ENCODE assay signal across 17 cellular contexts in the genomic region with DNA sequence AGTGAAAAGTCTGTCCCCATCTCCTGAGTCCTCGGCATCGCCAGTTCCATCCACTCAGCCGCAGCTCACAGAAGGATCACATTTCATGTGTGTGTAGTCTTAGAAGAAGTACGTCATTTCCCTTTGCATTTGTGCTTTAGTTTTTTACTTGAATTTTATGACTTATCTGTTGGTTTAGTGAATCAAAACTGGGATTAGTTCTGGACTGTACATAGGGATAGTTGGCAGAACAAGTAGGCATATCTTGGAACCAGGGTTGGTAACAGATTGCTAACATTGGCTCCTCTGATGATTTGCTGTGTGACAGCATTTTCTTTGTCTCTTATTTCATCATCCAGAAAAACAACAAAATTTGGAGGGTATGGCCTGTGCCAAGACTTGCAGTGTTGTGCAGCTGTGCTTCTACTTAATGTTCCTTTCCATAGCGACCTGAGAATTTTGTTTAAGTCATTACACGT.
DNase-seq lines count a peak whose midpoint lies in the region; ATAC-seq and TF ChIP-seq lines count a peak whose summit lies in the region.
"Had no signal": no experiment of that assay in that cellular context is flagged by ENCODE, and none has a peak within 500 bp of the region (broad histone marks: within the 10 kb centered on the region; RNA-seq: fewer than 3 reads in every experiment).

No MANE protein-coding gene starts in this region.

- H3K9ac ChIP-seq in SK-N-MC (ENCODE audit: insufficient read length) (no peak overlapping the region), skeletal muscle satellite cell (ENCODE audit: low read depth, low read length) (peak overlapping the region; percentile 75)

- no peak for DNase-seq in SK-N-MC (ENCODE audit: low read depth, low spot score)
- DNase-seq in fibroblast of the conjunctiva (ENCODE audit: low read depth): peak; percentile 75
- no peak for DNase-seq in NCI-H187 (lab: John Stamatoyannopoulos, UW)
- no peak for DNase-seq in activated T-cell treated with anti-CD3 and anti-CD28 coated beads, Interleukin-2, amount 50 U/mL, for 4 hours
- DNase-seq in adrenal gland: no peak
- DNase-seq: activated T-cell treated with anti-CD3 and anti-CD28 coated beads, Interleukin-2, amount 50 U/mL, for 1 hour; Calu3; left cardiac atrium; NCI-H69; stimulated activated CD4-positive, alpha-beta T cell treated with anti-CD3 and anti-CD28 coated beads, Interleukin-2, amount 100 ng/mL, for 24 hours had no signal

- no peak overlapping the region for H3K27ac ChIP-seq in HEK293 (ENCODE audit: extremely low read depth, low read depth, low read length)
- H3K27ac ChIP-seq in SK-N-MC: peak overlapping the region; percentile 63; the same call in 1 of the 2 replicates
- H3K27ac ChIP-seq in adrenal gland: no peak overlapping the region
- H3K27ac ChIP-seq: SJSA1, VCaP had no signal

- H3K36me3 Mint-ChIP-seq in activated T-cell treated with anti-CD3 and anti-CD28 coated beads, Interleukin-2, amount 50 U/mL, for 4 hours (ENCODE audit: insufficient read depth): peaks cover 5% of the 10 kb centered on the region
- H3K36me3 Mint-ChIP-seq: stimulated activated memory B cell treated with anti-CD40 and anti-IgM and Interleukin-4, amounts not matched to agents 10 μg/mL and 1 μg/mL and 100 μg/mL, for 72 hours had no signal

- H3K4me2 ChIP-seq in skeletal muscle satellite cell (ENCODE audit: low read length): peak overlapping the region; percentile 65

- no peak for ATAC-seq in GM21515 (IDR thresholded peaks at IDR 0.05; ENCODE audit: unreplicated experiment)
- no peak for ATAC-seq in activated T-cell treated with anti-CD3 and anti-CD28 coated beads, Interleukin-2, amount 50 U/mL, for 4 hours
- ATAC-seq: stimulated activated memory B cell treated with anti-CD40 and anti-IgM and Interleukin-4, amounts not matched to agents 10 μg/mL and 1 μg/mL and 100 μg/mL, for 72 hours had no signal

- intact Hi-C loops in adrenal gland (cut with DNase I): no loop called here

- H3K36me3 ChIP-seq in HEK293 (ENCODE audit: control insufficient read depth in 2 of 2, insufficient read depth in 1 of 2, low read length in 2 of 2): peaks cover 24 to 40% of the 10 kb centered on the region in 2 experiments; a peak in 2 of 3 replicates
- H3K36me3 ChIP-seq in SK-N-MC (ENCODE audit: insufficient read depth, low read length): peaks cover 3% of the 10 kb centered on the region; the same call in 1 of the 2 replicates
- no peaks in the 10 kb centered on the region for H3K36me3 ChIP-seq in skeletal muscle satellite cell (ENCODE audit: insufficient read depth, low read length)
- peaks cover 0 to 64% of the 10 kb centered on the region in 2 donors for H3K36me3 ChIP-seq in adrenal gland (replicated peaks in 1 of 2)

- H3K27me3 ChIP-seq in skeletal muscle satellite cell (ENCODE audit: control insufficient read depth, insufficient read depth, low read length) (no peaks in the 10 kb centered on the region), adrenal gland (no peaks in the 10 kb centered on the region)
- H3K27me3 ChIP-seq: esophagus muscularis mucosa, SJSA1 had no signal

- TF ChIP-seq POLR2A in adrenal gland (IDR thresholded peaks at IDR 0.05): no peak

- H3K27me3 Mint-ChIP-seq in activated T-cell treated with anti-CD3 and anti-CD28 coated beads, Interleukin-2, amount 50 U/mL, for 4 hours (ENCODE audit: low read depth): no peaks in the 10 kb centered on the region

- no peak overlapping the region for H3K4me3 Mint-ChIP-seq in activated T-cell treated with anti-CD3 and anti-CD28 coated beads, Interleukin-2, amount 50 U/mL, for 4 hours
- H3K4me3 Mint-ChIP-seq: stimulated activated memory B cell treated with anti-CD40 and anti-IgM and Interleukin-4, amounts not matched to agents 10 μg/mL and 1 μg/mL and 100 μg/mL, for 72 hours had no signal

- CTCF ChIA-PET in HEK293 (lab: Yijun Ruan, JAX): no interaction called here

- H3K4me1 Mint-ChIP-seq in activated T-cell treated with anti-CD3 and anti-CD28 coated beads, Interleukin-2, amount 50 U/mL, for 4 hours (ENCODE audit: low read depth): no peaks in the 10 kb centered on the region
- H3K4me1 Mint-ChIP-seq: stimulated activated memory B cell treated with anti-CD40 and anti-IgM and Interleukin-4, amounts not matched to agents 10 μg/mL and 1 μg/mL and 100 μg/mL, for 72 hours had no signal

- H3K9me3 Mint-ChIP-seq in activated T-cell treated with anti-CD3 and anti-CD28 coated beads, Interleukin-2, amount 50 U/mL, for 4 hours: no peaks in the 10 kb centered on the region
- H3K9me3 Mint-ChIP-seq: stimulated activated memory B cell treated with anti-CD40 and anti-IgM and Interleukin-4, amounts not matched to agents 10 μg/mL and 1 μg/mL and 100 μg/mL, for 72 hours had no signal

- H3K9me3 ChIP-seq in HEK293 (ENCODE audit: control insufficient read depth, insufficient read depth, low read depth, low read length): no peaks in the 10 kb centered on the region
- no peaks in the 10 kb centered on the region for H3K9me3 ChIP-seq in SK-N-MC (ENCODE audit: low read depth, low read length)
- no peaks in the 10 kb centered on the region for H3K9me3 ChIP-seq in skeletal muscle satellite cell (replicated peaks; ENCODE audit: low read length)
- no peaks in the 10 kb centered on the region for H3K9me3 ChIP-seq in adrenal gland (replicated peaks in 1 of 3)
- H3K9me3 ChIP-seq: esophagus muscularis mucosa, SJSA1 had no signal

- H3K4me1 ChIP-seq in HEK293 (ENCODE audit: control insufficient read depth, insufficient read depth, low read length) (peaks cover 5% of the 10 kb centered on the region; the same call in 1 of the 2 replicates), skeletal muscle satellite cell (ENCODE audit: control insufficient read depth, insufficient read depth, low read length) (peaks cover 6% of the 10 kb centered on the region), adrenal gland (replicated peaks in 1 of 2) (no peaks in the 10 kb centered on the region)
- H3K4me1 ChIP-seq: SJSA1 had no signal

- H3K4me3 ChIP-seq in HEK293 (ENCODE audit: low read depth, low read length) (no peak overlapping the region), SK-N-MC (no peak overlapping the region), skeletal muscle satellite cell (ENCODE audit: low read length) (peak overlapping the region; percentile 20), adrenal gland (no peak overlapping the region)
- H3K4me3 ChIP-seq: esophagus muscularis mucosa, SJSA1 had no signal

- 90 to 94% (median 92%) methylated on average over 6 of the region's 6 CpGs for WGBS in adrenal gland, 4 donors

- TF ChIP-seq CTCF in HEK293 (tag by site-specific recombination; IDR thresholded peaks at IDR 0.05) (no peak), adrenal gland (IDR thresholded peaks at IDR 0.05) (no peak)

- POLR2A ChIA-PET in HEK293 (lab: Yijun Ruan, JAX): no interaction called here

TF ChIP-seq in HEK293, 187 proteins besides CTCF, POLR2A, EP300 and RAD21:
- TF ChIP-seq ZNF324 (tag by site-specific recombination; IDR thresholded peaks at IDR 0.05) (no peak), GLI2 (tag by site-specific recombination; IDR thresholded peaks at IDR 0.05; ENCODE audit: borderline replicate concordance, low read depth) (no peak), GFI1B (tag by site-specific recombination; IDR thresholded peaks at IDR 0.05) (0 out of 2 replicates have a peak, but pooled peaks have one; percentile 12), TRIM28 (IDR thresholded peaks at IDR 0.05; ENCODE audit: borderline replicate concordance, low read length) (peak; percentile 23; the same call in 1 of the 2 replicates), ZNF292 (tag by site-specific recombination; IDR thresholded peaks at IDR 0.05; ENCODE audit: borderline replicate concordance, low read depth) (no peak)
